ENCODE assay signal across 1 cellular context in the genomic region with DNA sequence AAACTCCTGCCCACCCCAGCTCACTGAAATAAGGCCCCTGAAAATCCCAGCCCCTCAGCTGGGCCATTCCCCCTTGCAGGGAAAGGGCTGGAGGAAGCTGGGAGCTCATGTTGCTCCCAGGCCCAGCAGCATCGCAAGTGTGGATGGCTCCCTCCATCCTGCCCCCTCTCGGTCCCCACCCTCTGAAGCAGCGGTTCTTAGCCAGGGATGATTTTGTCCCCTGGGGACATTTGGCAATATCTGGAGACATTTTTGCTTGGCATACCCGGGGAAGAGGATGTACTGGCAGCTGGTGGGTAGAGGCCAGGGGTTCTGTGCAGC.
TF ChIP-seq lines count a peak whose summit lies in the region.

No MANE protein-coding gene starts in this region.

TF ChIP-seq in GM23338, 12 proteins besides CTCF, POLR2A, EP300 and RAD21 (continued from another document):
- TF ChIP-seq, protein P1, sequence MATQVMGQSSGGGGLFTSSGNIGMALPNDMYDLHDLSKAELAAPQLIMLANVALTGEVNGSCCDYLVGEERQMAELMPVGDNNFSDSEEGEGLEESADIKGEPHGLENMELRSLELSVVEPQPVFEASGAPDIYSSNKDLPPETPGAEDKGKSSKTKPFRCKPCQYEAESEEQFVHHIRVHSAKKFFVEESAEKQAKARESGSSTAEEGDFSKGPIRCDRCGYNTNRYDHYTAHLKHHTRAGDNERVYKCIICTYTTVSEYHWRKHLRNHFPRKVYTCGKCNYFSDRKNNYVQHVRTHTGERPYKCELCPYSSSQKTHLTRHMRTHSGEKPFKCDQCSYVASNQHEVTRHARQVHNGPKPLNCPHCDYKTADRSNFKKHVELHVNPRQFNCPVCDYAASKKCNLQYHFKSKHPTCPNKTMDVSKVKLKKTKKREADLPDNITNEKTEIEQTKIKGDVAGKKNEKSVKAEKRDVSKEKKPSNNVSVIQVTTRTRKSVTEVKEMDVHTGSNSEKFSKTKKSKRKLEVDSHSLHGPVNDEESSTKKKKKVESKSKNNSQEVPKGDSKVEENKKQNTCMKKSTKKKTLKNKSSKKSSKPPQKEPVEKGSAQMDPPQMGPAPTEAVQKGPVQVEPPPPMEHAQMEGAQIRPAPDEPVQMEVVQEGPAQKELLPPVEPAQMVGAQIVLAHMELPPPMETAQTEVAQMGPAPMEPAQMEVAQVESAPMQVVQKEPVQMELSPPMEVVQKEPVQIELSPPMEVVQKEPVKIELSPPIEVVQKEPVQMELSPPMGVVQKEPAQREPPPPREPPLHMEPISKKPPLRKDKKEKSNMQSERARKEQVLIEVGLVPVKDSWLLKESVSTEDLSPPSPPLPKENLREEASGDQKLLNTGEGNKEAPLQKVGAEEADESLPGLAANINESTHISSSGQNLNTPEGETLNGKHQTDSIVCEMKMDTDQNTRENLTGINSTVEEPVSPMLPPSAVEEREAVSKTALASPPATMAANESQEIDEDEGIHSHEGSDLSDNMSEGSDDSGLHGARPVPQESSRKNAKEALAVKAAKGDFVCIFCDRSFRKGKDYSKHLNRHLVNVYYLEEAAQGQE (IDR thresholded peaks at IDR 0.05; ENCODE audit: unreplicated experiment) = no peak
- TF ChIP-seq, protein P2, sequence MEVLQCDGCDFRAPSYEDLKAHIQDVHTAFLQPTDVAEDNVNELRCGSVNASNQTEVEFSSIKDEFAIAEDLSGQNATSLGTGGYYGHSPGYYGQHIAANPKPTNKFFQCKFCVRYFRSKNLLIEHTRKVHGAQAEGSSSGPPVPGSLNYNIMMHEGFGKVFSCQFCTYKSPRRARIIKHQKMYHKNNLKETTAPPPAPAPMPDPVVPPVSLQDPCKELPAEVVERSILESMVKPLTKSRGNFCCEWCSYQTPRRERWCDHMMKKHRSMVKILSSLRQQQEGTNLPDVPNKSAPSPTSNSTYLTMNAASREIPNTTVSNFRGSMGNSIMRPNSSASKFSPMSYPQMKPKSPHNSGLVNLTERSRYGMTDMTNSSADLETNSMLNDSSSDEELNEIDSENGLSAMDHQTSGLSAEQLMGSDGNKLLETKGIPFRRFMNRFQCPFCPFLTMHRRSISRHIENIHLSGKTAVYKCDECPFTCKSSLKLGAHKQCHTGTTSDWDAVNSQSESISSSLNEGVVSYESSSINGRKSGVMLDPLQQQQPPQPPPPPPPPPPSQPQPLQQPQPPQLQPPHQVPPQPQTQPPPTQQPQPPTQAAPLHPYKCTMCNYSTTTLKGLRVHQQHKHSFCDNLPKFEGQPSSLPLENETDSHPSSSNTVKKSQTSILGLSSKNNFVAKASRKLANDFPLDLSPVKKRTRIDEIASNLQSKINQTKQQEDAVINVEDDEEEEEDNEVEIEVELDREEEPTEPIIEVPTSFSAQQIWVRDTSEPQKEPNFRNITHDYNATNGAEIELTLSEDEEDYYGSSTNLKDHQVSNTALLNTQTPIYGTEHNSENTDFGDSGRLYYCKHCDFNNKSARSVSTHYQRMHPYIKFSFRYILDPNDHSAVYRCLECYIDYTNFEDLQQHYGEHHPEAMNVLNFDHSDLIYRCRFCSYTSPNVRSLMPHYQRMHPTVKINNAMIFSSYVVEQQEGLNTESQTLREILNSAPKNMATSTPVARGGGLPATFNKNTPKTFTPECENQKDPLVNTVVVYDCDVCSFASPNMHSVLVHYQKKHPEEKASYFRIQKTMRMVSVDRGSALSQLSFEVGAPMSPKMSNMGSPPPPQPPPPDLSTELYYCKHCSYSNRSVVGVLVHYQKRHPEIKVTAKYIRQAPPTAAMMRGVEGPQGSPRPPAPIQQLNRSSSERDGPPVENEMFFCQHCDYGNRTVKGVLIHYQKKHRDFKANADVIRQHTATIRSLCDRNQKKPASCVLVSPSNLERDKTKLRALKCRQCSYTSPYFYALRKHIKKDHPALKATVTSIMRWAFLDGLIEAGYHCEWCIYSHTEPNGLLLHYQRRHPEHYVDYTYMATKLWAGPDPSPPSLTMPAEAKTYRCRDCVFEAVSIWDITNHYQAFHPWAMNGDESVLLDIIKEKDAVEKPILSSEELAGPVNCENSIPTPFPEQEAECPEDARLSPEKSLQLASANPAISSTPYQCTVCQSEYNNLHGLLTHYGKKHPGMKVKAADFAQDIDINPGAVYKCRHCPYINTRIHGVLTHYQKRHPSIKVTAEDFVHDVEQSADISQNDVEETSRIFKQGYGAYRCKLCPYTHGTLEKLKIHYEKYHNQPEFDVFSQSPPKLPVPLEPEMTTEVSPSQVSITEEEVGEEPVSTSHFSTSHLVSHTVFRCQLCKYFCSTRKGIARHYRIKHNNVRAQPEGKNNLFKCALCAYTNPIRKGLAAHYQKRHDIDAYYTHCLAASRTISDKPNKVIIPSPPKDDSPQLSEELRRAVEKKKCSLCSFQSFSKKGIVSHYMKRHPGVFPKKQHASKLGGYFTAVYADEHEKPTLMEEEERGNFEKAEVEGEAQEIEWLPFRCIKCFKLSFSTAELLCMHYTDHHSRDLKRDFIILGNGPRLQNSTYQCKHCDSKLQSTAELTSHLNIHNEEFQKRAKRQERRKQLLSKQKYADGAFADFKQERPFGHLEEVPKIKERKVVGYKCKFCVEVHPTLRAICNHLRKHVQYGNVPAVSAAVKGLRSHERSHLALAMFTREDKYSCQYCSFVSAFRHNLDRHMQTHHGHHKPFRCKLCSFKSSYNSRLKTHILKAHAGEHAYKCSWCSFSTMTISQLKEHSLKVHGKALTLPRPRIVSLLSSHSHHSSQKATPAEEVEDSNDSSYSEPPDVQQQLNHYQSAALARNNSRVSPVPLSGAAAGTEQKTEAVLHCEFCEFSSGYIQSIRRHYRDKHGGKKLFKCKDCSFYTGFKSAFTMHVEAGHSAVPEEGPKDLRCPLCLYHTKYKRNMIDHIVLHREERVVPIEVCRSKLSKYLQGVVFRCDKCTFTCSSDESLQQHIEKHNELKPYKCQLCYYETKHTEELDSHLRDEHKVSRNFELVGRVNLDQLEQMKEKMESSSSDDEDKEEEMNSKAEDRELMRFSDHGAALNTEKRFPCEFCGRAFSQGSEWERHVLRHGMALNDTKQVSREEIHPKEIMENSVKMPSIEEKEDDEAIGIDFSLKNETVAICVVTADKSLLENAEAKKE (CRISPR knock-in tag; IDR thresholded peaks at IDR 0.05) = no peak
